In genomic region chr6:38391206-38391908, GRCh38 we compare ENCODE assay signal across 17 cellular contexts.
A peak's percentile ranks its signal among the peaks of the same experiment; 100 is the strongest.
DNase-seq lines count a peak whose midpoint lies in the region; ATAC-seq, FAIRE-seq and TF ChIP-seq lines count a peak whose summit lies in the region.
"Had no signal": no experiment of that assay in that cellular context is flagged by ENCODE, and none has a peak within 500 bp of the region (broad histone marks: within the 10 kb centered on the region; RNA-seq: fewer than 3 reads in every experiment).

No MANE protein-coding gene starts in this region.

- no peak overlapping the region for H4K91ac ChIP-seq in mesenchymal stem cell (ENCODE audit: low read length)

- peaks cover 21% of the 10 kb centered on the region for H3K4me1 ChIP-seq in GM23248 (ENCODE audit: insufficient read depth)
- H3K4me1 ChIP-seq in mammary epithelial cell (ENCODE audit: insufficient read depth, low read length): peaks cover 12% of the 10 kb centered on the region
- peaks cover 3% of the 10 kb centered on the region for H3K4me1 ChIP-seq in mesenchymal stem cell (ENCODE audit: control insufficient read depth, insufficient read depth, low read depth, low read length)

- H3K36me3 ChIP-seq in GM23248 (ENCODE audit: low read depth) (no peaks in the 10 kb centered on the region), mammary epithelial cell (ENCODE audit: insufficient read depth, low read length) (no peaks in the 10 kb centered on the region), mesenchymal stem cell (ENCODE audit: control insufficient read depth in 1 of 2, insufficient read depth in 2 of 2, low read depth in 1 of 2, low read length in 2 of 2) (no peaks in the 10 kb centered on the region)
- H3K36me3 ChIP-seq: tibial artery had no signal

- no peak overlapping the region for H3K18ac ChIP-seq in mesenchymal stem cell (ENCODE audit: low read depth in 1 of 2, low read length in 2 of 2)

- H3K9me3 ChIP-seq in GM23248 (ENCODE audit: low read depth) (no peaks in the 10 kb centered on the region), mammary epithelial cell (replicated peaks; ENCODE audit: insufficient read depth, low read length) (no peaks in the 10 kb centered on the region), mesenchymal stem cell (ENCODE audit: control insufficient read depth, low read length) (no peaks in the 10 kb centered on the region)
- H3K9me3 ChIP-seq: tibial artery had no signal

- no peak overlapping the region for H2BK12ac ChIP-seq in mesenchymal stem cell (ENCODE audit: low read length in 2 of 2)

- no peak overlapping the region for H3K4me3 ChIP-seq in GM23248
- no peak overlapping the region for H3K4me3 ChIP-seq in mammary epithelial cell (replicated peaks in 1 of 3; ENCODE audit: insufficient read depth in 1 of 3, low read depth in 2 of 3, low read length in 3 of 3)
- H3K4me3 ChIP-seq in mesenchymal stem cell (ENCODE audit: insufficient read depth in 1 of 2, low read depth in 1 of 2, low read length in 2 of 2): no peak overlapping the region
- H3K4me3 ChIP-seq: GM12878, lung, tibial artery had no signal

- ATAC-seq in GM21528 (IDR thresholded peaks at IDR 0.05; ENCODE audit: low FRiP score, unreplicated experiment) (no peak), GM18907 (IDR thresholded peaks at IDR 0.05; ENCODE audit: unreplicated experiment) (no peak)
- ATAC-seq: activated CD8-positive, alpha-beta memory T cell treated with anti-CD3 and anti-CD28 coated beads, Interleukin-2, amount 10 ng/mL, durations not matched to agents 7 days and 5 days; GM12878; natural killer cell treated with Interleukin-12 subunit alpha and Interleukin-12 subunit beta and Interleukin-15 and Interleukin-18, amount 100 ng/mL, for 72 hours had no signal

- CTCF ChIA-PET in mammary epithelial cell (lab: Charles Lee; ENCODE audit: low non-redundant PET): interaction anchor here (0.7 kb wide), 1 partner anchor 62 kb away, joined by 3 read pairs; no protein-coding TSS in a partner anchor

- H3K27me3 ChIP-seq in GM23248 (replicated peaks; ENCODE audit: insufficient read depth) (no peaks in the 10 kb centered on the region), mammary epithelial cell (ENCODE audit: insufficient read depth, low read length) (no peaks in the 10 kb centered on the region), mesenchymal stem cell (ENCODE audit: control insufficient read depth in 1 of 2, insufficient read depth in 1 of 2, low read length in 2 of 2) (no peaks in the 10 kb centered on the region)
- H3K27me3 ChIP-seq: tibial artery had no signal

- H3K23ac ChIP-seq in mesenchymal stem cell (ENCODE audit: low read length in 2 of 2): no peak overlapping the region

- no peak overlapping the region for H2BK15ac ChIP-seq in mesenchymal stem cell (ENCODE audit: low read depth, poor library complexity, severe bottlenecking)

- H3K79me2 ChIP-seq in GM23248 (ENCODE audit: insufficient read depth) (no peaks in the 10 kb centered on the region), mammary epithelial cell (ENCODE audit: insufficient read depth, low read length) (no peaks in the 10 kb centered on the region)

- FAIRE-seq in GM19239 (lab: Jason Lieb, UNC): no peak
- FAIRE-seq: colon, GM12878 had no signal

- no peak overlapping the region for H3K14ac ChIP-seq in mesenchymal stem cell (ENCODE audit: low read length in 2 of 2)

- H2BK5ac ChIP-seq in mesenchymal stem cell (ENCODE audit: low read depth, low read length, poor library complexity, severe bottlenecking): no peak overlapping the region

- 0 out of 2 replicates have a peak, but pooled peaks cover 5% of the 10 kb centered on the region for H3F3A ChIP-seq in GM23248 (ENCODE audit: insufficient read depth)

- DNase-seq in GM23248: peak; percentile 65
- DNase-seq in M059J (ENCODE audit: low read depth): peak; percentile 76
- peak; percentile 26 for DNase-seq in mammary epithelial cell
- peak; percentile 50 for DNase-seq in mesenchymal stem cell
- no peak for DNase-seq in GM13977 (ENCODE audit: low spot score)
- DNase-seq in GM19239 (ENCODE audit: insufficient read length, low spot score): no peak
- DNase-seq: activated B cell treated with CpG ODN at 0.5 μM for 24 hours; activated CD8-positive, alpha-beta memory T cell treated with anti-CD3 and anti-CD28 coated beads, Interleukin-2, amount 10 ng/mL, durations not matched to agents 7 days and 5 days; DMS79 treated with DMSO at 0.1 percent for 48 hours; erythroblast; tibial artery had no signal

- H3K9ac ChIP-seq in GM23248 (no peak overlapping the region), mammary epithelial cell (ENCODE audit: insufficient read depth, low read length) (no peak overlapping the region), mesenchymal stem cell (ENCODE audit: low read length) (no peak overlapping the region)

- H3K4me2 ChIP-seq in GM23248 (ENCODE audit: unreplicated experiment): no peak overlapping the region
- no peak overlapping the region for H3K4me2 ChIP-seq in mammary epithelial cell (ENCODE audit: insufficient read depth, low read depth, low read length)
- no peak overlapping the region for H3K4me2 ChIP-seq in mesenchymal stem cell (ENCODE audit: low read length, poor library complexity, severe bottlenecking)

- dilution Hi-C loops in mammary epithelial cell (cut with HindIII; ENCODE audit: low sequenced_read_pairs): loop anchor here (10.0 kb wide), 1 partner anchor 217 kb away; no protein-coding TSS in a partner anchor

- 97 to 98% methylated on average over 5 of the region's 5 CpGs for WGBS in GM23248 (ENCODE audit: low coverage in 1 of 2, low lambda C conversion rate in 2 of 2, missing lambda C conversion rate in 2 of 2), 2 experiments
- 96% methylated on average over 5 of the region's 5 CpGs for WGBS in mammary epithelial cell (ENCODE audit: low coverage, missing lambda C conversion rate)
- WGBS in mesenchymal stem cell: 94% methylated on average over 5 of the region's 5 CpGs

- BruUV-seq in mammary epithelial cell (replicated peaks; lab: Mats Ljungman, UMichigan): no TSS peak

- in situ Hi-C loops in GM23248 (cut with MboI) (no loop called here), mammary epithelial cell (cut with MboI; ENCODE audit: low sequenced_read_pairs in 2 of 2) (no loop called here), GM13977 (cut with MboI; ENCODE audit: low pct_unique_long_range_greater_than_20kb, low sequenced_read_pairs, unreplicated experiment) (no loop called here)

- peaks cover 2% of the 10 kb centered on the region for H3K79me1 ChIP-seq in mesenchymal stem cell (replicated peaks; ENCODE audit: low read length, poor library complexity, severe bottlenecking)

- TF ChIP-seq CTCF in mammary epithelial cell (conservative IDR thresholded peaks at IDR 0.05 in 1 of 2, IDR thresholded peaks at IDR 0.05 in 1 of 2; ENCODE audit: extremely low read depth in 1 of 2, insufficient read depth in 1 of 2, low read depth in 1 of 2, low read length in 2 of 2): no peak
- no peak for TF ChIP-seq CTCF in GM13977 (IDR thresholded peaks at IDR 0.05; ENCODE audit: extremely low read depth, insufficient read depth, missing control alignments)

- no peak overlapping the region for H2BK120ac ChIP-seq in mesenchymal stem cell (ENCODE audit: low read depth, low read length)

- H4K20me1 ChIP-seq in GM23248 (ENCODE audit: insufficient read depth): no peaks in the 10 kb centered on the region
- H4K20me1 ChIP-seq in mammary epithelial cell (ENCODE audit: insufficient read depth, low read length): no peaks in the 10 kb centered on the region

- H2AK5ac ChIP-seq in mesenchymal stem cell (ENCODE audit: low read length, severe bottlenecking): no peak overlapping the region

- H2AFZ ChIP-seq in GM23248 (no peak overlapping the region), mammary epithelial cell (ENCODE audit: low read depth, low read length) (no peak overlapping the region), mesenchymal stem cell (ENCODE audit: low read depth, low read length) (no peak overlapping the region)

- H3K27ac ChIP-seq in GM23248 (no peak overlapping the region), mammary epithelial cell (ENCODE audit: insufficient read depth, low read depth, low read length) (no peak overlapping the region), mesenchymal stem cell (ENCODE audit: low read length, poor library complexity, severe bottlenecking) (peak overlapping the region; percentile 9)
- H3K27ac ChIP-seq: tibial artery had no signal

- no peak overlapping the region for H4K8ac ChIP-seq in mesenchymal stem cell (ENCODE audit: low read length)

- H3K9me2 ChIP-seq in GM23248 (ENCODE audit: insufficient read depth): no peaks in the 10 kb centered on the region

- no peak overlapping the region for H3K4ac ChIP-seq in mesenchymal stem cell (ENCODE audit: low read depth in 1 of 2, low read length in 2 of 2)

- intact Hi-C loops in mammary epithelial cell (cut with micrococcal nuclease): no loop called here

Comparison
In these comparisons a context has a peak if more than half of its experiments do, and no peak if none do; other contexts are left out.
1. DNase-seq: peak in GM23248 (single experiment), M059J (single experiment), mammary epithelial cell (single experiment) and mesenchymal stem cell (single experiment); none in GM13977 (single experiment) and GM19239 (single experiment).